In the genomic region with DNA sequence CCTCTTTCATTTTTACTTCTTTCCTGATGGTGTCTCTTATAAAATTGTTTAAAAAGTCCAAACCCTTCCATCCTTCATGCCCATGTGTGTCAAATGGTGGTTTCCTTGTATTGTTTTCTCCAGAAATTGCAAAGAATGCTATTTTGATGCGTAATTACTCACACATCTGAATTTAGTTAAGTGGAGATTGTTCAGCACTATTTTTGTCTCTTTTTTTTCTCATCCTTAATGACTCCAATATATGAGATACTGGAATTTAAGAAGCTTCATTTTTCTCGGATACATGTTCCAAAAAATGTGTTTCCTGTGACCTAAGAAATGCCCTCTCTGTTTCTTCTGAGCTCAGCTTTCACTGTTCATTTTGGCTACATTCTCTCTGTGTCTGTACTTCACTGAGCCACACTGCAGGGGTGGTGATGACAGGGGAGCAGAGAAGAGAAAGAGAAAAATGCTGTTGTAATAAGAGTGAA, we compare ENCODE assay signal across 18 cellular contexts.
DNase-seq lines count a peak whose midpoint lies in the region; ATAC-seq and TF ChIP-seq lines count a peak whose summit lies in the region.
"Had no signal": no experiment of that assay in that cellular context is flagged by ENCODE, and none has a peak within 500 bp of the region (broad histone marks: within the 10 kb centered on the region; RNA-seq: fewer than 3 reads in every experiment).

No MANE protein-coding gene starts in this region.

- no peaks in the 10 kb centered on the region for H3K27me3 Mint-ChIP-seq in activated T-cell treated with anti-CD3 and anti-CD28 coated beads, Interleukin-2, amount 50 U/mL, for 24 hours
- H3K27me3 Mint-ChIP-seq: brain; effector memory CD8-positive, alpha-beta T cell had no signal

- H3K9me3 ChIP-seq in testis, result no peaks in the 10 kb centered on the region
- H3K9me3 ChIP-seq: upper lobe of left lung had no signal

- no peak overlapping the region for H3K27ac ChIP-seq in testis
- H3K27ac ChIP-seq: PC-9, upper lobe of left lung, WERI-Rb-1 had no signal

- H3K4me3 Mint-ChIP-seq in activated T-cell treated with anti-CD3 and anti-CD28 coated beads, Interleukin-2, amount 50 U/mL, for 24 hours, result no peak overlapping the region
- H3K4me3 Mint-ChIP-seq: brain; effector memory CD8-positive, alpha-beta T cell had no signal

- no peak for ATAC-seq in HG03139 (IDR thresholded peaks at IDR 0.05; ENCODE audit: unreplicated experiment)
- ATAC-seq: effector memory CD8-positive, alpha-beta T cell had no signal

- H3K27me3 ChIP-seq in testis, result no peaks in the 10 kb centered on the region
- H3K27me3 ChIP-seq: upper lobe of left lung had no signal

- intact Hi-C loops in testis (cut with DNase I; ENCODE audit: low total_unique reads), result no loop called here

- no peaks in the 10 kb centered on the region for H3K36me3 ChIP-seq in testis (ENCODE audit: low read depth, missing control alignments)
- H3K36me3 ChIP-seq: upper lobe of left lung, WERI-Rb-1 had no signal

- H3K4me3 ChIP-seq in astrocyte of the cerebellum (ENCODE audit: low read depth, low read length) (no peak overlapping the region), fibroblast of the aortic adventitia (ENCODE audit: low read depth, low read length) (no peak overlapping the region), testis (no peak overlapping the region)
- H3K4me3 ChIP-seq: PC-9, upper lobe of left lung had no signal

- 27 to 57% methylated on average over 2 of the region's 2 CpGs for WGBS in testis, 2 donors

- peaks cover 3% of the 10 kb centered on the region for H3K4me1 ChIP-seq in testis
- H3K4me1 ChIP-seq: upper lobe of left lung had no signal

- no peaks in the 10 kb centered on the region for H3K4me1 Mint-ChIP-seq in activated T-cell treated with anti-CD3 and anti-CD28 coated beads, Interleukin-2, amount 50 U/mL, for 24 hours (ENCODE audit: low read depth)

- H3K9me3 Mint-ChIP-seq in activated T-cell treated with anti-CD3 and anti-CD28 coated beads, Interleukin-2, amount 50 U/mL, for 24 hours, result no peaks in the 10 kb centered on the region
- H3K9me3 Mint-ChIP-seq: brain had no signal

- TF ChIP-seq CTCF in astrocyte of the cerebellum (IDR thresholded peaks at IDR 0.05; ENCODE audit: low read depth, low read length, missing control alignments), result no peak
- TF ChIP-seq CTCF in fibroblast of the aortic adventitia (IDR thresholded peaks at IDR 0.05; ENCODE audit: insufficient read depth, low read length), result no peak
- no peak for TF ChIP-seq CTCF in testis (IDR thresholded peaks at IDR 0.05)

- DNase-seq in GM03348 (ENCODE audit: low spot score), result peak; percentile 20
- peak; percentile 20 for DNase-seq in astrocyte of the cerebellum (ENCODE audit: low read depth)
- DNase-seq in fibroblast of the aortic adventitia (ENCODE audit: low read depth), result peak; percentile 74
- peak; percentile 85 for DNase-seq in pulmonary artery endothelial cell (ENCODE audit: low read depth, low spot score)
- DNase-seq in A172 (ENCODE audit: low spot score), result no peak
- DNase-seq in testis, result no peak
- no peak for DNase-seq in activated T-cell treated with anti-CD3 and anti-CD28 coated beads, Interleukin-2, amount 50 U/mL, for 24 hours
- DNase-seq: activated gamma-delta T cell treated with Interleukin-2 at 50 U/mL for 16 hours; DMS153; effector memory CD8-positive, alpha-beta T cell; NCI-H187; NCI-H510A; PC-9; stimulated activated CD4-positive, alpha-beta T cell treated with anti-CD3 and anti-CD28 coated beads, Interleukin-2, amount 100 ng/mL, for 48 hours; upper lobe of left lung; WERI-Rb-1 had no signal

- in situ Hi-C loops in astrocyte of the cerebellum (cut with HindIII; ENCODE audit: low sequenced_read_pairs), result no loop called here

- no peaks in the 10 kb centered on the region for H3K36me3 Mint-ChIP-seq in activated T-cell treated with anti-CD3 and anti-CD28 coated beads, Interleukin-2, amount 50 U/mL, for 24 hours (ENCODE audit: low read depth)
- H3K36me3 Mint-ChIP-seq: brain had no signal

- TF ChIP-seq POLR2A in testis (IDR thresholded peaks at IDR 0.05), result no peak

- H3K27ac Mint-ChIP-seq in activated T-cell treated with anti-CD3 and anti-CD28 coated beads, Interleukin-2, amount 50 U/mL, for 24 hours, result no peak overlapping the region
- H3K27ac Mint-ChIP-seq: effector memory CD8-positive, alpha-beta T cell had no signal

Comparison
In these comparisons a context has a peak if more than half of its experiments do, and no peak if none do; other contexts are left out.
1. DNase-seq: peak in GM03348 (single experiment), astrocyte of the cerebellum (single experiment), fibroblast of the aortic adventitia (single experiment) and pulmonary artery endothelial cell (single experiment); none in A172 (single experiment), testis (single experiment) and activated T-cell treated with anti-CD3 and anti-CD28 coated beads, Interleukin-2, amount 50 U/mL, for 24 hours (single experiment).